ENCODE assay signal across 8 cellular contexts in genomic region chr19:54448037-54448773, GRCh38. TPM values are rescaled to one million over a fixed set of nuclear protein-coding genes. Genes with fewer than 3 reads are reported as not detected.
DNase-seq lines count a peak whose midpoint lies in the region; ATAC-seq, FAIRE-seq and TF ChIP-seq lines count a peak whose summit lies in the region.

No MANE protein-coding gene starts in this region.

- intact Hi-C loops in posterior vena cava (cut with DNase I) = no loop called here

- peak overlapping the region; percentile 63 for H3K4me3 ChIP-seq in cardiac muscle cell

- FAIRE-seq in D721Med (lab: Jason Lieb, UNC) = no peak

- peaks cover 21% of the 10 kb centered on the region for H3K4me1 Mint-ChIP-seq in activated naive CD8-positive, alpha-beta T cell treated with anti-CD3 and anti-CD28 coated beads, Interleukin-2, amount 10 ng/mL, durations not matched to agents 7 days and 5 days
- peaks cover 36% of the 10 kb centered on the region for H3K4me1 Mint-ChIP-seq in osteocyte (ENCODE audit: unreplicated experiment)

- H3K36me3 ChIP-seq in cardiac muscle cell = peaks cover 21% of the 10 kb centered on the region

- H3K36me3 Mint-ChIP-seq in activated naive CD8-positive, alpha-beta T cell treated with anti-CD3 and anti-CD28 coated beads, Interleukin-2, amount 10 ng/mL, durations not matched to agents 7 days and 5 days = peaks cover 18% of the 10 kb centered on the region
- H3K36me3 Mint-ChIP-seq in osteocyte (ENCODE audit: unreplicated experiment) = peaks cover 25% of the 10 kb centered on the region

- no peaks in the 10 kb centered on the region for H3K9me3 ChIP-seq in cardiac muscle cell (ENCODE audit: low read depth)

- no peaks in the 10 kb centered on the region for H3K27me3 ChIP-seq in cardiac muscle cell

- peaks cover 13% of the 10 kb centered on the region for H3K4me1 ChIP-seq in cardiac muscle cell (ENCODE audit: low read depth)

- POLR2A ChIA-PET in activated naive CD8-positive, alpha-beta T cell treated with anti-CD3 and anti-CD28 coated beads, Interleukin-2, amount 10 ng/mL, durations not matched to agents 7 days and 5 days (lab: Charles Lee) = interaction anchor here (0.6 to 2.4 kb wide), 19 partner anchors 10 to 1151 kb away, joined by 3 to 16 read pairs (median 4); partner anchors contain the start of genes CDC42EP5, FIZ1, LENG9 and MBOAT7

- no peak for TF ChIP-seq CTCF in cardiac muscle cell (IDR thresholded peaks at IDR 0.05; ENCODE audit: low read depth, low read length)
- no peak for TF ChIP-seq CTCF in osteocyte (IDR thresholded peaks at IDR 0.05)
- no peak for TF ChIP-seq CTCF in D721Med (IDR thresholded peaks at IDR 0.05; ENCODE audit: insufficient read depth, missing control alignments)

- H3K27me3 Mint-ChIP-seq in activated naive CD8-positive, alpha-beta T cell treated with anti-CD3 and anti-CD28 coated beads, Interleukin-2, amount 10 ng/mL, durations not matched to agents 7 days and 5 days = no peaks in the 10 kb centered on the region
- no peaks in the 10 kb centered on the region for H3K27me3 Mint-ChIP-seq in osteocyte (ENCODE audit: unreplicated experiment)

- no peaks in the 10 kb centered on the region for H3K9me3 Mint-ChIP-seq in activated naive CD8-positive, alpha-beta T cell treated with anti-CD3 and anti-CD28 coated beads, Interleukin-2, amount 10 ng/mL, durations not matched to agents 7 days and 5 days
- no peaks in the 10 kb centered on the region for H3K9me3 Mint-ChIP-seq in osteocyte (ENCODE audit: unreplicated experiment)

- H3K4me3 Mint-ChIP-seq in activated naive CD8-positive, alpha-beta T cell treated with anti-CD3 and anti-CD28 coated beads, Interleukin-2, amount 10 ng/mL, durations not matched to agents 7 days and 5 days = peak overlapping the region; percentile 100
- H3K4me3 Mint-ChIP-seq in osteocyte (ENCODE audit: unreplicated experiment) = peak overlapping the region; percentile 99

- H3K27ac Mint-ChIP-seq in activated naive CD8-positive, alpha-beta T cell treated with anti-CD3 and anti-CD28 coated beads, Interleukin-2, amount 10 ng/mL, durations not matched to agents 7 days and 5 days = peak overlapping the region; percentile 98
- peak overlapping the region; percentile 98 for H3K27ac Mint-ChIP-seq in osteocyte (ENCODE audit: unreplicated experiment)

- ATAC-seq in activated naive CD8-positive, alpha-beta T cell treated with anti-CD3 and anti-CD28 coated beads, Interleukin-2, amount 10 ng/mL, durations not matched to agents 7 days and 5 days (ENCODE audit: low read depth) = peak; percentile 9

- DNase-seq in CMK (ENCODE audit: low read depth) = peak; percentile 72
- DNase-seq in HCEC 1CT = peak; percentile 60
- peak; percentile 33 for DNase-seq in OCI-M2 (lab: John Stamatoyannopoulos, UW; ENCODE audit: unreplicated experiment)
- peak; percentile 62 for DNase-seq in activated naive CD8-positive, alpha-beta T cell treated with anti-CD3 and anti-CD28 coated beads, Interleukin-2, amount 10 ng/mL, durations not matched to agents 7 days and 5 days
- DNase-seq in cardiac muscle cell (ENCODE audit: low read depth in 1 of 2, low spot score in 1 of 2) = peak; percentile 69 to 72
- DNase-seq in osteocyte (ENCODE audit: extremely low spot score, unreplicated experiment) = no peak
- no peak for DNase-seq in D721Med (ENCODE audit: insufficient read length, low spot score)
- no peak for DNase-seq in posterior vena cava (ENCODE audit: low spot score)

- peak overlapping the region; percentile 86 for H3K27ac ChIP-seq in cardiac muscle cell

RNA-seq across cellular contexts. Expression of gene LENG8, which starts 0.8 kb away (rescaled TPM):
- total RNA-seq in activated naive CD8-positive, alpha-beta T cell treated with anti-CD3 and anti-CD28 coated beads, Interleukin-2, amount 10 ng/mL, durations not matched to agents 7 days and 5 days = 100 to 1,000 TPM; 338 to 359 TPM
- 66.2 and 171 TPM in 2 replicates for total RNA-seq in cardiac muscle cell
- polyA plus RNA-seq in cardiac muscle cell = 78.4 and 92.8 TPM in 2 replicates
- 145 and 192 TPM in 2 replicates for total RNA-seq in osteocyte
- 100 to 1,000 TPM; 113 to 140 TPM for total RNA-seq in posterior vena cava

RNA-seq across cellular contexts. Expression of gene LENG9, which starts 15.4 kb away (rescaled TPM):
- 1 to 10 TPM; 6.2 to 7.0 TPM for total RNA-seq in activated naive CD8-positive, alpha-beta T cell treated with anti-CD3 and anti-CD28 coated beads, Interleukin-2, amount 10 ng/mL, durations not matched to agents 7 days and 5 days
- total RNA-seq in cardiac muscle cell (6.3 and 7.6 TPM in 2 replicates), osteocyte (11.0 and 11.1 TPM in 2 replicates), posterior vena cava (1 to 10 TPM; 4.2 to 5.1 TPM)
- 0.77 TPM in 1 of 2 replicates, not detected in the other for polyA plus RNA-seq in cardiac muscle cell

RNA-seq across cellular contexts. Expression of gene CDC42EP5, which starts 24.9 kb away (rescaled TPM):
- not detected for total RNA-seq in activated naive CD8-positive, alpha-beta T cell treated with anti-CD3 and anti-CD28 coated beads, Interleukin-2, amount 10 ng/mL, durations not matched to agents 7 days and 5 days
- 24.6 and 46.6 TPM in 2 replicates for total RNA-seq in cardiac muscle cell
- polyA plus RNA-seq in cardiac muscle cell = 28.2 and 42.4 TPM in 2 replicates
- 72.4 and 85.4 TPM in 2 replicates for total RNA-seq in osteocyte
- 10 to 100 TPM; 24.8 to 25.7 TPM for total RNA-seq in posterior vena cava

RNA-seq across cellular contexts. Expression of gene TTYH1, which starts 32.9 kb away (rescaled TPM):
- total RNA-seq in activated naive CD8-positive, alpha-beta T cell treated with anti-CD3 and anti-CD28 coated beads, Interleukin-2, amount 10 ng/mL, durations not matched to agents 7 days and 5 days = 1 to 10 TPM; 1.1 to 1.9 TPM
- total RNA-seq in cardiac muscle cell (2.6 TPM in 1 of 2 replicates, not detected in the other), osteocyte (not detected in 2 replicates), posterior vena cava (1 to 10 TPM in 1 of 2 donors, under 1 TPM in 1; 0.60 to 1.4 TPM)
- polyA plus RNA-seq in cardiac muscle cell = 1.1 TPM in 2 replicates

RNA-seq across cellular contexts. Expression of gene LAIR2, which starts 54.4 kb away (rescaled TPM):
- under 1 TPM in 1 of 2 experiments, not detected in 1; 0.62 TPM for total RNA-seq in activated naive CD8-positive, alpha-beta T cell treated with anti-CD3 and anti-CD28 coated beads, Interleukin-2, amount 10 ng/mL, durations not matched to agents 7 days and 5 days
- total RNA-seq in cardiac muscle cell = not detected in 2 replicates
- not detected in 2 replicates for polyA plus RNA-seq in cardiac muscle cell
- not detected in 2 replicates for total RNA-seq in osteocyte
- total RNA-seq in posterior vena cava = not detected

Comparison
In these comparisons a context has a peak if more than half of its experiments do, and no peak if none do; other contexts are left out.
1. DNase-seq: peak in CMK (single experiment), HCEC 1CT (single experiment), OCI-M2 (single experiment), activated naive CD8-positive, alpha-beta T cell treated with anti-CD3 and anti-CD28 coated beads, Interleukin-2, amount 10 ng/mL, durations not matched to agents 7 days and 5 days (single experiment) and cardiac muscle cell (2 of 2); none in osteocyte (single experiment), D721Med (single experiment) and posterior vena cava (single experiment).
2. RNA of gene CDC42EP5, which starts 24.9 kb away (total RNA-seq): 72.4 to 85.4 TPM in osteocyte, 24.6 to 46.6 TPM in cardiac muscle cell and 24.8 to 25.7 TPM in posterior vena cava; not detected in activated naive CD8-positive, alpha-beta T cell treated with anti-CD3 and anti-CD28 coated beads, Interleukin-2, amount 10 ng/mL, durations not matched to agents 7 days and 5 days; every median in the first group is over 10 times any median in the second.